ENCODE assay signal across 33 cellular contexts in the genomic region with DNA sequence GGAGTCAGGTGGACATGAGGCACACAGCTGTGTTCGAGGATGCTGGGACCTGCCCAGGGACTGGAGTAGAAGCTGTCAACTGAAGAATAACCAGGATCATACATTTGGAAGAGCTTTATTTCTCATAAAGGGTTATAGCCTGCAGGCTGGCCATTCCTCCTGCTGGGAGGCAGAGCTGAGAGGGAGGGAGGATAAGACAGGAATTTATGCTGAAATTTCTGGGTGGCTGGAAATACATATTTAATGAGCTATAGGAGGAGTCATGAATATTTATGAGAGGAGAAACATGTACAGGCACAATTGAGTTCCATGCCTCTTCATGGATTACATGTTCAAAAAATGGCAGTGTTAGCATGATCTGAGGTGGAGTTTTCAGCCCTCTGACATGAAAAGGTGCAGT.
DNase-seq lines count a peak whose midpoint lies in the region; ATAC-seq and TF ChIP-seq lines count a peak whose summit lies in the region.
"Had no signal": no experiment of that assay in that cellular context is flagged by ENCODE, and none has a peak within 500 bp of the region (broad histone marks: within the 10 kb centered on the region; RNA-seq: fewer than 3 reads in every experiment).

No MANE protein-coding gene starts in this region.

- peak overlapping the region; percentile 58 for H3K18ac ChIP-seq in neuronal stem cell (ENCODE audit: low read length)

- H3K9me3 Mint-ChIP-seq in activated naive CD4-positive, alpha-beta T cell treated with anti-CD3 and anti-CD28 coated beads, Interleukin-2, amount 10 ng/mL, durations not matched to agents 7 days and 5 days = peaks cover 11% of the 10 kb centered on the region
- H3K9me3 Mint-ChIP-seq in activated naive CD4-positive, alpha-beta T cell treated with anti-CD3 and anti-CD28 coated beads, Interleukin-2, amount 50 U/mL, for 72 hours = peaks cover 18 to 37% of the 10 kb centered on the region in 2 donors
- H3K9me3 Mint-ChIP-seq in CD8-positive, alpha-beta memory T cell = peaks cover 0 to 3% (median 2%) of the 10 kb centered on the region in 5 donors
- no peaks in the 10 kb centered on the region for H3K9me3 Mint-ChIP-seq in central memory CD8-positive, alpha-beta T cell
- H3K9me3 Mint-ChIP-seq in HFFc6 = peaks cover 29% of the 10 kb centered on the region

- no peak overlapping the region for H3K4me3 ChIP-seq in CD8-positive, alpha-beta memory T cell (ENCODE audit: low read length)
- H3K4me3 ChIP-seq in neuronal stem cell (ENCODE audit: low read length in 2 of 2) = no peak overlapping the region
- H3K4me3 ChIP-seq in psoas muscle = no peak overlapping the region
- H3K4me3 ChIP-seq in GM23248 = no peak overlapping the region
- H3K4me3 ChIP-seq: coronary artery, HAP-1, Peyer's patch, prostate gland, transverse colon had no signal

- H3K23ac ChIP-seq in neuronal stem cell (ENCODE audit: low read depth, low read length, poor library complexity) = no peak overlapping the region

- H3K27ac Mint-ChIP-seq in activated naive CD4-positive, alpha-beta T cell treated with anti-CD3 and anti-CD28 coated beads, Interleukin-2, amount 10 ng/mL, durations not matched to agents 7 days and 5 days = peak overlapping the region; percentile 25
- peak overlapping the region in 1 of 2 donors; percentile 73 for H3K27ac Mint-ChIP-seq in activated naive CD4-positive, alpha-beta T cell treated with anti-CD3 and anti-CD28 coated beads, Interleukin-2, amount 50 U/mL, for 72 hours
- H3K27ac Mint-ChIP-seq in CD8-positive, alpha-beta memory T cell = peak overlapping the region in 5 of 8 donors; percentile 18 to 89 (median 76)
- peak overlapping the region; percentile 89 for H3K27ac Mint-ChIP-seq in central memory CD8-positive, alpha-beta T cell (ENCODE audit: low read depth)
- H3K27ac Mint-ChIP-seq in HFFc6 = no peak overlapping the region
- H3K27ac Mint-ChIP-seq: B cell, memory B cell had no signal

- no peak overlapping the region for H3K27ac ChIP-seq in CD8-positive, alpha-beta memory T cell (ENCODE audit: low read depth, low read length)
- H3K27ac ChIP-seq in neuronal stem cell (replicated peaks; ENCODE audit: low read length) (no peak overlapping the region), psoas muscle (no peak overlapping the region), GM23248 (no peak overlapping the region)
- H3K27ac ChIP-seq: coronary artery, KMS-11, neutrophil, Peyer's patch, prostate gland, transverse colon, WERI-Rb-1 had no signal

- no peaks in the 10 kb centered on the region for H3K9me3 ChIP-seq in CD8-positive, alpha-beta memory T cell (ENCODE audit: low read length)
- H3K9me3 ChIP-seq in neuronal stem cell (replicated peaks in 1 of 2; ENCODE audit: control insufficient read depth in 2 of 2, insufficient read depth in 1 of 2, low read depth in 1 of 2, low read length in 2 of 2) (peaks cover 0 to 10% of the 10 kb centered on the region in 2 donors), psoas muscle (no peaks in the 10 kb centered on the region), GM23248 (ENCODE audit: low read depth) (no peaks in the 10 kb centered on the region)
- H3K9me3 ChIP-seq: HAP-1, neutrophil, Peyer's patch, prostate gland, transverse colon had no signal

- POLR2A ChIA-PET in CD8-positive, alpha-beta memory T cell (lab: Charles Lee) = no interaction called here

- H3K36me3 ChIP-seq in CD8-positive, alpha-beta memory T cell (ENCODE audit: insufficient read depth, low read length) = no peaks in the 10 kb centered on the region
- H3K36me3 ChIP-seq in neuronal stem cell (replicated peaks in 1 of 2; ENCODE audit: control insufficient read depth in 2 of 2, insufficient read depth in 2 of 2, low read length in 2 of 2) (peaks cover 0 to 2% of the 10 kb centered on the region in 2 donors), psoas muscle (ENCODE audit: insufficient read depth in 1 of 2, low read depth in 1 of 2) (no peaks in the 10 kb centered on the region), GM23248 (ENCODE audit: low read depth) (no peaks in the 10 kb centered on the region)
- H3K36me3 ChIP-seq: HAP-1, neutrophil, Peyer's patch, prostate gland, transverse colon, WERI-Rb-1 had no signal

- H3K4me2 ChIP-seq in neuronal stem cell (ENCODE audit: insufficient read depth, low read length, poor library complexity, severe bottlenecking) (no peak overlapping the region), GM23248 (ENCODE audit: unreplicated experiment) (no peak overlapping the region)
- H3K4me2 ChIP-seq: KMS-11 had no signal

- no CpG with 5 or more reads among the region's 1 CpG for WGBS in neuronal stem cell (ENCODE audit: extremely low coverage in 2 of 2, insufficient read length in 2 of 2, insufficient replicate concordance in 1 of 2), 2 donors
- WGBS in psoas muscle, 3 donors = 82 to 100% (median 83%) methylated on average over 1 of the region's 1 CpG
- 0 to 6% methylated on average over 1 of the region's 1 CpG for WGBS in GM23248 (ENCODE audit: low coverage in 1 of 2, low lambda C conversion rate in 2 of 2, missing lambda C conversion rate in 2 of 2), 2 experiments

- H2AK5ac ChIP-seq in neuronal stem cell (ENCODE audit: low read depth, low read length) = peak overlapping the region; percentile 86

- no peaks in the 10 kb centered on the region for H3K79me1 ChIP-seq in neuronal stem cell (ENCODE audit: low read depth, low read length)

- H4K20me1 ChIP-seq in GM23248 (ENCODE audit: insufficient read depth) = no peaks in the 10 kb centered on the region

- no peaks in the 10 kb centered on the region for H3K27me3 ChIP-seq in CD8-positive, alpha-beta memory T cell (ENCODE audit: insufficient read depth, low read length, poor library complexity, severe bottlenecking)
- H3K27me3 ChIP-seq in neuronal stem cell (ENCODE audit: control insufficient read depth in 3 of 3, insufficient read depth in 3 of 3, low read depth in 1 of 3, low read length in 3 of 3) (peaks cover 0 to 4% (median 0%) of the 10 kb centered on the region in 3 experiments), psoas muscle (ENCODE audit: insufficient read depth in 3 of 3, low read length in 2 of 3) (no peaks in the 10 kb centered on the region), GM23248 (replicated peaks; ENCODE audit: insufficient read depth) (no peaks in the 10 kb centered on the region)
- H3K27me3 ChIP-seq: neutrophil, Peyer's patch, transverse colon had no signal

- H3K79me2 ChIP-seq in GM23248 (ENCODE audit: insufficient read depth) = no peaks in the 10 kb centered on the region

- peaks cover 9% of the 10 kb centered on the region for H3K36me3 Mint-ChIP-seq in activated naive CD4-positive, alpha-beta T cell treated with anti-CD3 and anti-CD28 coated beads, Interleukin-2, amount 10 ng/mL, durations not matched to agents 7 days and 5 days
- H3K36me3 Mint-ChIP-seq in activated naive CD4-positive, alpha-beta T cell treated with anti-CD3 and anti-CD28 coated beads, Interleukin-2, amount 50 U/mL, for 72 hours = peaks cover 18 to 40% of the 10 kb centered on the region in 2 donors
- no peaks in the 10 kb centered on the region for H3K36me3 Mint-ChIP-seq in CD8-positive, alpha-beta memory T cell
- no peaks in the 10 kb centered on the region for H3K36me3 Mint-ChIP-seq in central memory CD8-positive, alpha-beta T cell (ENCODE audit: insufficient read depth)
- H3K36me3 Mint-ChIP-seq in HFFc6 (ENCODE audit: low read depth) = peaks cover 9% of the 10 kb centered on the region; the same call in 1 of the 2 replicates

- no peaks in the 10 kb centered on the region for H3F3A ChIP-seq in GM23248 (ENCODE audit: insufficient read depth)

- no peak overlapping the region for H3K4me3 Mint-ChIP-seq in activated naive CD4-positive, alpha-beta T cell treated with anti-CD3 and anti-CD28 coated beads, Interleukin-2, amount 10 ng/mL, durations not matched to agents 7 days and 5 days
- H3K4me3 Mint-ChIP-seq in CD8-positive, alpha-beta memory T cell = peak overlapping the region in 2 of 7 donors; percentile 14 to 70
- H3K4me3 Mint-ChIP-seq in central memory CD8-positive, alpha-beta T cell = peak overlapping the region; percentile 35
- no peak overlapping the region for H3K4me3 Mint-ChIP-seq in HFFc6
- H3K4me3 Mint-ChIP-seq: activated CD8-positive, alpha-beta memory T cell treated with anti-CD3 and anti-CD28 coated beads, Interleukin-2, amount 10 ng/mL, durations not matched to agents 7 days and 5 days; B cell; memory B cell had no signal

- H2BK120ac ChIP-seq in neuronal stem cell (ENCODE audit: low read depth, low read length) = no peak overlapping the region

- no peak overlapping the region for H2BK5ac ChIP-seq in neuronal stem cell (ENCODE audit: low read length)

- CTCF ChIA-PET in activated naive CD4-positive, alpha-beta T cell treated with anti-CD3 and anti-CD28 coated beads, Interleukin-2, amount 10 ng/mL, durations not matched to agents 7 days and 5 days (lab: Charles Lee) = interaction anchor here (1.1 kb wide), 1 partner anchor 9 kb away, joined by 4 read pairs; no protein-coding TSS in a partner anchor
- CTCF ChIA-PET in CD8-positive, alpha-beta memory T cell (lab: Charles Lee) = interaction anchor here (1.2 kb wide), 1 partner anchor 70 kb away, joined by 4 read pairs; no protein-coding TSS in a partner anchor

- TF ChIP-seq CTCF in psoas muscle (IDR thresholded peaks at IDR 0.05) (no peak), HFFc6 (IDR thresholded peaks at IDR 0.05) (no peak)

- H3K4me1 Mint-ChIP-seq in activated naive CD4-positive, alpha-beta T cell treated with anti-CD3 and anti-CD28 coated beads, Interleukin-2, amount 10 ng/mL, durations not matched to agents 7 days and 5 days = peaks cover 33% of the 10 kb centered on the region
- H3K4me1 Mint-ChIP-seq in CD8-positive, alpha-beta memory T cell = peaks cover 19 to 24% (median 23%) of the 10 kb centered on the region in 3 donors
- peaks cover 21% of the 10 kb centered on the region for H3K4me1 Mint-ChIP-seq in central memory CD8-positive, alpha-beta T cell
- H3K4me1 Mint-ChIP-seq in HFFc6 (ENCODE audit: low read depth) = no peaks in the 10 kb centered on the region

- intact Hi-C loops in psoas muscle (cut with DNase I) = loop anchor here in 1 of 2 donors (10.0 kb wide), 1 partner anchor 65 kb away; no protein-coding TSS in a partner anchor

- ATAC-seq in activated naive CD4-positive, alpha-beta T cell treated with anti-CD3 and anti-CD28 coated beads, Interleukin-2, amount 50 U/mL, for 72 hours = no peak
- no peak for ATAC-seq in central memory CD8-positive, alpha-beta T cell (replicated peaks; ENCODE audit: extremely low read depth, poor library complexity, severe bottlenecking)
- ATAC-seq in psoas muscle = no peak
- ATAC-seq: activated CD8-positive, alpha-beta memory T cell treated with anti-CD3 and anti-CD28 coated beads, Interleukin-2, amount 10 ng/mL, durations not matched to agents 7 days and 5 days; left lobe of liver; sciatic nerve had no signal

- H3K9ac ChIP-seq in neuronal stem cell (ENCODE audit: low read depth, low read length, poor library complexity) (no peak overlapping the region), GM23248 (no peak overlapping the region)
- H3K9ac ChIP-seq: KMS-11 had no signal

- no peaks in the 10 kb centered on the region for H3K9me2 ChIP-seq in GM23248 (ENCODE audit: insufficient read depth)

- H2BK12ac ChIP-seq in neuronal stem cell (ENCODE audit: low read length) = peak overlapping the region; percentile 68

- no peak overlapping the region for H3K14ac ChIP-seq in neuronal stem cell (ENCODE audit: low read length)

- H2AFZ ChIP-seq in neuronal stem cell (ENCODE audit: low read length) = no peak overlapping the region
- no peak overlapping the region for H2AFZ ChIP-seq in GM23248

- in situ Hi-C loops in GM23248 (cut with MboI) = no loop called here

- no peak overlapping the region for H3K4ac ChIP-seq in neuronal stem cell (ENCODE audit: low read length)

- no peak overlapping the region for H4K91ac ChIP-seq in neuronal stem cell (ENCODE audit: low read depth, low read length, poor library complexity)

- no peak for DNase-seq in activated naive CD4-positive, alpha-beta T cell treated with anti-CD3 and anti-CD28 coated beads, Interleukin-2, amount 10 ng/mL, durations not matched to agents 7 days and 5 days
- no peak for DNase-seq in activated naive CD4-positive, alpha-beta T cell treated with anti-CD3 and anti-CD28 coated beads, Interleukin-2, amount 50 U/mL, for 72 hours (ENCODE audit: low spot score in 2 of 2)
- no peak for DNase-seq in CD8-positive, alpha-beta memory T cell
- no peak for DNase-seq in central memory CD8-positive, alpha-beta T cell (ENCODE audit: low spot score in 2 of 2)
- DNase-seq in neuronal stem cell (ENCODE audit: low spot score) (no peak), psoas muscle (no peak), GM23248 (no peak), HFFc6 (no peak)
- DNase-seq: ACHN; activated CD4-positive, alpha-beta T cell treated with anti-CD3 and anti-CD28 coated beads for 4 hours; activated CD8-positive, alpha-beta memory T cell treated with anti-CD3 and anti-CD28 coated beads, Interleukin-2, amount 10 ng/mL, durations not matched to agents 7 days and 5 days; COR-L47; effector CD8-positive, alpha-beta T cell; erythroblast; MV-4-11; NCI-H1694; NCI-H446; NCI-H748 treated with DMSO at 0.1 percent for 48 hours; Peyer's patch; SHP77; stimulated activated CD4-positive, alpha-beta T cell treated with anti-CD3 and anti-CD28 coated beads, Interleukin-12 subunit alpha, Interleukin-12 subunit beta, amount 100 ng/mL, for 4 hours; stimulated activated CD4-positive, alpha-beta T cell treated with anti-CD3 and anti-CD28 coated beads, Interleukin-2, amount 100 ng/mL, for 48 hours; transverse colon; WERI-Rb-1 had no signal

- H2BK15ac ChIP-seq in neuronal stem cell (ENCODE audit: low read length) = no peak overlapping the region

- peaks cover 51% of the 10 kb centered on the region for H3K4me1 ChIP-seq in CD8-positive, alpha-beta memory T cell (ENCODE audit: insufficient read depth, low read length)
- H3K4me1 ChIP-seq in neuronal stem cell (ENCODE audit: control insufficient read depth in 2 of 2, insufficient read depth in 1 of 2, low read depth in 1 of 2, low read length in 2 of 2) (peaks cover 0 to 7% of the 10 kb centered on the region in 2 donors), psoas muscle (no peaks in the 10 kb centered on the region), GM23248 (ENCODE audit: insufficient read depth) (no peaks in the 10 kb centered on the region)
- H3K4me1 ChIP-seq: HAP-1, Peyer's patch, prostate gland, transverse colon had no signal

- peaks cover 4% of the 10 kb centered on the region for H3K27me3 Mint-ChIP-seq in activated naive CD4-positive, alpha-beta T cell treated with anti-CD3 and anti-CD28 coated beads, Interleukin-2, amount 10 ng/mL, durations not matched to agents 7 days and 5 days
- H3K27me3 Mint-ChIP-seq in CD8-positive, alpha-beta memory T cell = peaks cover 0 to 8% of the 10 kb centered on the region in 2 donors
- H3K27me3 Mint-ChIP-seq in central memory CD8-positive, alpha-beta T cell = no peaks in the 10 kb centered on the region
- H3K27me3 Mint-ChIP-seq in HFFc6 (ENCODE audit: insufficient read depth) = peaks cover 2% of the 10 kb centered on the region; the same call in 1 of the 2 replicates

- no peak overlapping the region for H4K8ac ChIP-seq in neuronal stem cell (ENCODE audit: low read depth, low read length)
